In the genomic region with DNA sequence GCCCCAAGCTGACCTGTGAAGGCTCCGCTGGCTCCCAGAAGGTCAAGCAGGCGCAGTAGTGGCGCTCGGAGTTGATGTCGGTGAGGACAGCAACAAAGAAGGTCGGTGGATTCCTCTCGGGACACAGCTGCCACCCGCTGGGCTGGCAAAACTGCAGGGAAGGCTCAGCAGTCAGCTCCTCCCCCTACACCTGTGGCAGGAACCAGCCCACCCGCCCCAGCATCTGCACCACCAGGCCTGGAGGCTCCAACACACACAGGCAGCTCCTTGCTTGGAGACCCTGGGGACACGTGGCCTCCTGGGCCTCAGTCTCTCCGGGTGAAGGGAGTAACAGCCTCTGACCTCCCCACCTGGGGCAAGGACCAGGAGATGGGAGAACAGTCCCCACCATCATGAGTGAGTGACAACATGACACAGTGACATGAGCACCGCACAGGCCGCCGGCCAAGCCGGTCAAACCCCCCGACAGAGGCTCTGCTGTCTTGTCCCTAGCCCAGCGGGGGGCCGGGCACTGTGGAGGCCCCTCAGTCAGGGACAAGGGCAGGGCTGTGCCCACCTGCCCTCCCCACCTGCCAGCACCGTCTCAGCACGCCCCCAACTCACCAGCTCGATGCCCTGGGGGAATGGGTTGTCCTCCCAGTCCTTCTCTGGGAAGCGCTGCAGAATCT, we compare ENCODE assay signal across 27 cellular contexts. TPM values are rescaled to one million over a fixed set of nuclear protein-coding genes. Genes with fewer than 3 reads are reported as not detected.
DNase-seq lines count a peak whose midpoint lies in the region; ATAC-seq and TF ChIP-seq lines count a peak whose summit lies in the region.
"Had no signal": no experiment of that assay in that cellular context is flagged by ENCODE, and none has a peak within 500 bp of the region (broad histone marks: within the 10 kb centered on the region; RNA-seq: fewer than 3 reads in every experiment).

No MANE protein-coding gene starts in this region.

- H3K56ac ChIP-seq in mesendoderm (ENCODE audit: low read length) = no peak overlapping the region

- no peak overlapping the region for H2BK120ac ChIP-seq in mesendoderm (ENCODE audit: low read depth, low read length)

- H3K27me3 ChIP-seq in DOHH2 (ENCODE audit: control insufficient read depth, low read length) = no peaks in the 10 kb centered on the region
- H3K27me3 ChIP-seq in mesendoderm (ENCODE audit: insufficient read depth, low read length, poor library complexity) = no peaks in the 10 kb centered on the region
- H3K27me3 ChIP-seq: BE2C, heart right ventricle, left lung had no signal

- no peak overlapping the region for H4K8ac ChIP-seq in mesendoderm (ENCODE audit: low read depth, low read length)

- no CpG with 5 or more reads among the region's 22 CpGs for WGBS in mesendoderm (ENCODE audit: extremely low coverage, insufficient coverage, low lambda C conversion rate)

- H3K23ac ChIP-seq in mesendoderm (ENCODE audit: low read length) = no peak overlapping the region

- no peak overlapping the region for H2BK5ac ChIP-seq in mesendoderm (ENCODE audit: low read length)

- peaks cover 23% of the 10 kb centered on the region for H3K79me1 ChIP-seq in mesendoderm (ENCODE audit: low read length)

- H3K79me2 ChIP-seq in DOHH2 (ENCODE audit: control insufficient read depth, low read length) (peaks cover 68% of the 10 kb centered on the region), mesendoderm (ENCODE audit: control insufficient read depth, insufficient read depth, low read length) (peaks cover 42% of the 10 kb centered on the region)

- H3K36me3 Mint-ChIP-seq in T-helper 1 cell treated with Interleukin-12 subunit alpha and Interleukin-12 subunit beta and Interleukin-4 antibody, amounts not matched to agents 30 μg/mL and 1 μg/mL, for 36 hours (ENCODE audit: low read depth) = peaks cover 26% of the 10 kb centered on the region
- H3K36me3 Mint-ChIP-seq in T-helper 17 cell (ENCODE audit: low read depth) = peaks cover 4% of the 10 kb centered on the region
- H3K36me3 Mint-ChIP-seq in immature natural killer cell = peaks cover 7 to 11% (median 8%) of the 10 kb centered on the region in 3 donors

- no peaks in the 10 kb centered on the region for H3K9me3 Mint-ChIP-seq in T-helper 1 cell treated with Interleukin-12 subunit alpha and Interleukin-12 subunit beta and Interleukin-4 antibody, amounts not matched to agents 30 μg/mL and 1 μg/mL, for 36 hours
- peaks cover 0 to 2% (median 0%) of the 10 kb centered on the region in 6 donors for H3K9me3 Mint-ChIP-seq in immature natural killer cell

- H2AK5ac ChIP-seq in mesendoderm (ENCODE audit: low read length) = no peak overlapping the region

- H4K20me1 ChIP-seq in DOHH2 (ENCODE audit: control insufficient read depth, insufficient read depth, low read depth, low read length) = no peaks in the 10 kb centered on the region

- peak overlapping the region; percentile 86 for H3K27ac Mint-ChIP-seq in T-helper 1 cell treated with Interleukin-12 subunit alpha and Interleukin-12 subunit beta and Interleukin-4 antibody, amounts not matched to agents 30 μg/mL and 1 μg/mL, for 36 hours
- H3K27ac Mint-ChIP-seq in T-helper 17 cell (peak overlapping the region; percentile 97), immature natural killer cell (peak overlapping the region; percentile 29 to 98 (median 94))

- no peaks in the 10 kb centered on the region for H3K9me2 ChIP-seq in DOHH2 (replicated peaks; ENCODE audit: control insufficient read depth, low read length)

- peaks cover 89% of the 10 kb centered on the region for H3K36me3 ChIP-seq in DOHH2 (ENCODE audit: control insufficient read depth, low read length)
- H3K36me3 ChIP-seq in mesendoderm (ENCODE audit: control insufficient read depth, insufficient read depth, low read length) = peaks cover 9% of the 10 kb centered on the region

- no peak overlapping the region for H2BK15ac ChIP-seq in mesendoderm (replicated peaks; ENCODE audit: low read depth)

- H3K4ac ChIP-seq in mesendoderm (ENCODE audit: low read depth, low read length) = no peak overlapping the region

- H3K4me2 ChIP-seq in DOHH2 (ENCODE audit: low read length) (peak overlapping the region; percentile 97), mesendoderm (ENCODE audit: low read length) (no peak overlapping the region)

- no peak for TF ChIP-seq CTCF in DOHH2 (IDR thresholded peaks at IDR 0.05; ENCODE audit: low read depth, low read length, poor library complexity, severe bottlenecking)

- H3K4me3 ChIP-seq in DOHH2 (ENCODE audit: low read length) (peak overlapping the region; percentile 74), mesendoderm (ENCODE audit: low read length) (no peak overlapping the region)
- H3K4me3 ChIP-seq: GM23248, heart right ventricle, left lung, psoas muscle had no signal

- H3K27me3 Mint-ChIP-seq in T-helper 1 cell treated with Interleukin-12 subunit alpha and Interleukin-12 subunit beta and Interleukin-4 antibody, amounts not matched to agents 30 μg/mL and 1 μg/mL, for 36 hours (ENCODE audit: low read depth) = no peaks in the 10 kb centered on the region
- H3K27me3 Mint-ChIP-seq in T-helper 17 cell = no peaks in the 10 kb centered on the region
- peaks cover 8 to 14% (median 12%) of the 10 kb centered on the region in 3 donors for H3K27me3 Mint-ChIP-seq in immature natural killer cell (ENCODE audit: low read depth in 3 of 3)

- H3K27ac ChIP-seq in DOHH2 (ENCODE audit: low read depth, low read length) = peak overlapping the region; percentile 100
- H3K27ac ChIP-seq in mesendoderm (ENCODE audit: low read depth, low read length) = no peak overlapping the region
- H3K27ac ChIP-seq: 22Rv1, GM23248, HL-60, left lung, psoas muscle had no signal

- no peak overlapping the region for H3K18ac ChIP-seq in mesendoderm (ENCODE audit: low read length)

- H3K4me3 Mint-ChIP-seq in T-helper 1 cell treated with Interleukin-12 subunit alpha and Interleukin-12 subunit beta and Interleukin-4 antibody, amounts not matched to agents 30 μg/mL and 1 μg/mL, for 36 hours = no peak overlapping the region
- H3K4me3 Mint-ChIP-seq in T-helper 17 cell (no peak overlapping the region), immature natural killer cell (no peak overlapping the region)

- H3K4me1 ChIP-seq in DOHH2 (ENCODE audit: control insufficient read depth, low read length) (peaks cover 52% of the 10 kb centered on the region), mesendoderm (ENCODE audit: control insufficient read depth, low read depth, low read length) (peaks cover 12% of the 10 kb centered on the region)
- H3K4me1 ChIP-seq: BE2C had no signal

- peaks cover 18% of the 10 kb centered on the region for H3F3A ChIP-seq in DOHH2 (ENCODE audit: control insufficient read depth, insufficient read depth)

- no peak overlapping the region for H4K5ac ChIP-seq in mesendoderm (ENCODE audit: low read length)

- ATAC-seq in T-helper 17 cell (no peak), HG02678 (IDR thresholded peaks at IDR 0.05; ENCODE audit: unreplicated experiment) (no peak)
- ATAC-seq: activated CD4-positive, CD25-positive, alpha-beta regulatory T cell treated with anti-CD3 and anti-CD28 coated beads, Interleukin-2, amount 50 U/mL, for 24 hours; heart right ventricle; left lung; PC-3; psoas muscle had no signal

- DNase-seq in T-helper 1 cell = no peak
- no peak for DNase-seq in T-helper 17 cell
- no peak for DNase-seq in immature natural killer cell
- no peak for DNase-seq in SW480 (ENCODE audit: low spot score)
- no peak for DNase-seq in mesendoderm
- DNase-seq: activated effector memory CD4-positive, alpha-beta T cell treated with Interleukin-2 at 50 U/mL for 16 hours; BE2C; dermis blood vessel endothelial cell; DMS153; GM23248; heart right ventricle; IMR-90; NCI-H748 treated with DMSO at 0.1 percent for 48 hours; PC-3; psoas muscle; stimulated activated CD4-positive, alpha-beta T cell treated with anti-CD3 and anti-CD28 coated beads, Interleukin-4, amount 100 ng/mL, for 1 hour; T-helper 9 cell had no signal

- no peak overlapping the region for H3K9ac ChIP-seq in mesendoderm (ENCODE audit: low read length)
- H3K9ac ChIP-seq: GM23248 had no signal

- peaks cover 35% of the 10 kb centered on the region for H3K4me1 Mint-ChIP-seq in T-helper 1 cell treated with Interleukin-12 subunit alpha and Interleukin-12 subunit beta and Interleukin-4 antibody, amounts not matched to agents 30 μg/mL and 1 μg/mL, for 36 hours (ENCODE audit: low read depth)
- H3K4me1 Mint-ChIP-seq in T-helper 17 cell (peaks cover 35% of the 10 kb centered on the region), immature natural killer cell (peaks cover 50 to 52% of the 10 kb centered on the region in 2 donors)

- H3K9me3 ChIP-seq in DOHH2 (ENCODE audit: control insufficient read depth, insufficient read depth, low read length) (no peaks in the 10 kb centered on the region), T-helper 17 cell (ENCODE audit: control insufficient read depth, low read length, poor library complexity, severe bottlenecking) (no peaks in the 10 kb centered on the region)
- H3K9me3 ChIP-seq: BE2C, heart right ventricle, left lung, psoas muscle had no signal

RNA-seq across cellular contexts. Expression of a gene that starts 6.9 kb away (rescaled TPM):
- 100 to 1,000 TPM; 202 to 217 TPM for total RNA-seq in T-helper 17 cell
- polyA plus RNA-seq in immature natural killer cell = 10 to 100 TPM; 12.1 to 42.8 (median 14.2) TPM
- polyA plus RNA-seq in mesendoderm (2013, experiment 1 of 2) = 15.8 TPM
- polyA plus RNA-seq in mesendoderm (2013, experiment 2 of 2) = 15.4 TPM

RNA-seq across cellular contexts. Expression of a gene that starts 13.4 kb away (rescaled TPM):
- 1 to 10 TPM; 1.7 to 2.4 TPM for total RNA-seq in T-helper 17 cell
- polyA plus RNA-seq in immature natural killer cell = under 1 TPM in 1 of 3 donors, not detected in 2; 0.38 TPM
- 3.5 TPM for polyA plus RNA-seq in mesendoderm (2013, experiment 1 of 2)
- polyA plus RNA-seq in mesendoderm (2013, experiment 2 of 2) = 3.8 TPM

RNA-seq across cellular contexts. Expression of a gene that starts 18.8 kb away (rescaled TPM):
- not detected for total RNA-seq in T-helper 17 cell
- polyA plus RNA-seq in immature natural killer cell = not detected
- polyA plus RNA-seq in mesendoderm (2013, experiment 1 of 2) = 0.08 TPM
- 0.03 TPM for polyA plus RNA-seq in mesendoderm (2013, experiment 2 of 2)
- total RNA-seq: cardiac septum, dermis blood vessel endothelial cell, GM23248, heart right ventricle, IMR-90, left lung, mononuclear cell, PC-3, psoas muscle, ureter had no signal
- polyA plus RNA-seq: heart right ventricle, IMR-90, psoas muscle had no signal

RNA-seq across cellular contexts. Expression of a gene that starts 39.6 kb away (rescaled TPM):
- 100 to 1,000 TPM; 110 to 130 TPM for total RNA-seq in T-helper 17 cell
- 10 to 100 TPM; 16.3 to 40.4 (median 20.1) TPM for polyA plus RNA-seq in immature natural killer cell
- 21.1 TPM for polyA plus RNA-seq in mesendoderm (2013, experiment 1 of 2)
- 20.8 TPM for polyA plus RNA-seq in mesendoderm (2013, experiment 2 of 2)

RNA-seq across cellular contexts. Expression of a gene that starts 40.1 kb away (rescaled TPM):
- total RNA-seq in T-helper 17 cell = 100 to 1,000 TPM in 1 of 2 donors, 10 to 100 TPM in 1; 97.0 to 103 TPM
- polyA plus RNA-seq in immature natural killer cell = 10 to 100 TPM; 41.8 to 46.7 (median 46.5) TPM
- polyA plus RNA-seq in mesendoderm (2013, experiment 1 of 2) = 26.9 TPM
- 27.3 TPM for polyA plus RNA-seq in mesendoderm (2013, experiment 2 of 2)
